Comparison of ENCODE assay signal across 19 cellular contexts in genomic region chr7:43752411-43752810, GRCh38. TPM values are rescaled to one million over a fixed set of nuclear protein-coding genes. Genes with fewer than 3 reads are reported as not detected.
DNase-seq lines count a peak whose midpoint lies in the region; TF ChIP-seq lines count a peak whose summit lies in the region.
"Had no signal": no experiment of that assay in that cellular context is flagged by ENCODE, and none has a peak within 500 bp of the region (broad histone marks: within the 10 kb centered on the region; RNA-seq: fewer than 3 reads in every experiment).

No MANE protein-coding gene starts in this region.

- H3K79me2 ChIP-seq in KMS-11 (ENCODE audit: insufficient read depth, low read depth): no peaks in the 10 kb centered on the region

- CTCF ChIA-PET in MCF 10A (lab: Yijun Ruan, JAX): interaction anchor here (0.6 to 0.7 kb wide), 2 partner anchors 10 to 170 kb away, joined by 3 to 4 read pairs; no protein-coding TSS in a partner anchor

- no peak for TF ChIP-seq CTCF in KMS-11 (conservative IDR thresholded peaks at IDR 0.05; ENCODE audit: low read depth, low read length)
- no peak for TF ChIP-seq CTCF in MCF 10A (IDR thresholded peaks at IDR 0.05; ENCODE audit: unreplicated experiment)
- no peak for TF ChIP-seq CTCF in transverse colon (IDR thresholded peaks at IDR 0.05)
- no peak for TF ChIP-seq CTCF in GM13977 (IDR thresholded peaks at IDR 0.05; ENCODE audit: extremely low read depth, insufficient read depth, missing control alignments)

- H3K4me3 Mint-ChIP-seq in activated CD4-positive, alpha-beta T cell treated with anti-CD3 and anti-CD28 coated beads, Interleukin-2, amount 10 ng/mL, durations not matched to agents 24 days and 14 days: no peak overlapping the region
- no peak overlapping the region for H3K4me3 Mint-ChIP-seq in dendritic cell treated with granulocyte-macrophage colony-stimulating factor and Interleukin-4, amounts not matched to agents 40 ng/mL and 50 ng/mL, for 4 days
- no peak overlapping the region for H3K4me3 Mint-ChIP-seq in MCF 10A (ENCODE audit: unreplicated experiment)
- H3K4me3 Mint-ChIP-seq: B cell; CD4-positive, alpha-beta T cell had no signal

- peak; percentile 45 for DNase-seq in activated CD4-positive, alpha-beta T cell treated with anti-CD3 and anti-CD28 coated beads, Interleukin-2, amount 10 ng/mL, durations not matched to agents 24 days and 14 days
- DNase-seq in activated CD4-positive, alpha-beta T cell treated with anti-CD3 and anti-CD28 coated beads, Interleukin-2, amount 50 U/mL, for 48 hours: no peak
- DNase-seq in MCF 10A (ENCODE audit: unreplicated experiment) (no peak), transverse colon (no peak), GM13977 (ENCODE audit: low spot score) (no peak)
- DNase-seq: CD4-positive, alpha-beta T cell; CD8-positive, alpha-beta memory T cell; DMS53; DMS79 treated with DMSO at 0.1 percent for 48 hours; GF-D8; GM23248; H7; HCEC 1CT had no signal

- no TSS peak for BruUV-seq in MCF 10A (replicated peaks; lab: Mats Ljungman, UMichigan)

- H3K9me3 Mint-ChIP-seq in activated CD4-positive, alpha-beta T cell treated with anti-CD3 and anti-CD28 coated beads, Interleukin-2, amount 10 ng/mL, durations not matched to agents 24 days and 14 days: no peaks in the 10 kb centered on the region
- no peaks in the 10 kb centered on the region for H3K9me3 Mint-ChIP-seq in dendritic cell treated with granulocyte-macrophage colony-stimulating factor and Interleukin-4, amounts not matched to agents 40 ng/mL and 50 ng/mL, for 4 days
- no peaks in the 10 kb centered on the region for H3K9me3 Mint-ChIP-seq in MCF 10A (ENCODE audit: unreplicated experiment)
- H3K9me3 Mint-ChIP-seq: CD4-positive, alpha-beta T cell; CD8-positive, alpha-beta memory T cell had no signal

- peaks cover 28% of the 10 kb centered on the region for H3K4me1 Mint-ChIP-seq in activated CD4-positive, alpha-beta T cell treated with anti-CD3 and anti-CD28 coated beads, Interleukin-2, amount 10 ng/mL, durations not matched to agents 24 days and 14 days
- peaks cover 84% of the 10 kb centered on the region for H3K4me1 Mint-ChIP-seq in dendritic cell treated with granulocyte-macrophage colony-stimulating factor and Interleukin-4, amounts not matched to agents 40 ng/mL and 50 ng/mL, for 4 days (ENCODE audit: low read depth)
- H3K4me1 Mint-ChIP-seq in MCF 10A (ENCODE audit: insufficient read depth, unreplicated experiment): peaks cover 15% of the 10 kb centered on the region

- H3K36me3 ChIP-seq in KMS-11 (ENCODE audit: insufficient read depth) (no peaks in the 10 kb centered on the region), transverse colon (no peaks in the 10 kb centered on the region)
- H3K36me3 ChIP-seq: BLaER1 had no signal

- H3K9ac ChIP-seq in KMS-11: no peak overlapping the region
- H3K9ac ChIP-seq: BLaER1, GM23248 had no signal

- H3K9me3 ChIP-seq in transverse colon: no peaks in the 10 kb centered on the region

- intact Hi-C loops in activated CD4-positive, alpha-beta T cell treated with anti-CD3 and anti-CD28 coated beads, Interleukin-2, amount 10 ng/mL, durations not matched to agents 24 days and 14 days (cut with micrococcal nuclease): no loop called here
- intact Hi-C loops in dendritic cell treated with granulocyte-macrophage colony-stimulating factor and Interleukin-4, amounts not matched to agents 40 ng/mL and 50 ng/mL, for 4 days (cut with micrococcal nuclease): no loop called here
- intact Hi-C loops in MCF 10A (cut with micrococcal nuclease): no loop called here
- intact Hi-C loops in transverse colon (cut with DNase I; ENCODE audit: low total_unique reads): no loop called here

- H2AFZ ChIP-seq in KMS-11 (ENCODE audit: low read depth): peak overlapping the region; percentile 20; the same call in 1 of the 2 replicates
- H2AFZ ChIP-seq: GM23248 had no signal

- WGBS in transverse colon (ENCODE audit: low coverage in 1 of 2), 2 donors: 78 to 82% methylated on average over 2 to 3 of the region's 3 CpGs

- peaks cover 3% of the 10 kb centered on the region for H3K27me3 Mint-ChIP-seq in activated CD4-positive, alpha-beta T cell treated with anti-CD3 and anti-CD28 coated beads, Interleukin-2, amount 10 ng/mL, durations not matched to agents 24 days and 14 days
- peaks cover 4% of the 10 kb centered on the region for H3K27me3 Mint-ChIP-seq in dendritic cell treated with granulocyte-macrophage colony-stimulating factor and Interleukin-4, amounts not matched to agents 40 ng/mL and 50 ng/mL, for 4 days
- H3K27me3 Mint-ChIP-seq in MCF 10A (ENCODE audit: insufficient read depth, unreplicated experiment): no peaks in the 10 kb centered on the region
- H3K27me3 Mint-ChIP-seq: CD4-positive, alpha-beta T cell had no signal

- H3K4me1 ChIP-seq in KMS-11 (ENCODE audit: low read depth, poor library complexity, severe bottlenecking): peaks cover 100% of the 10 kb centered on the region
- H3K4me1 ChIP-seq in transverse colon: no peaks in the 10 kb centered on the region
- H3K4me1 ChIP-seq: BLaER1 had no signal

- H3K27me3 ChIP-seq in KMS-11 (ENCODE audit: insufficient read depth, low read depth) (no peaks in the 10 kb centered on the region), transverse colon (no peaks in the 10 kb centered on the region)

- no peak for TF ChIP-seq EP300 in transverse colon (IDR thresholded peaks at IDR 0.05; ENCODE audit: low read depth)

- H3K36me3 Mint-ChIP-seq in activated CD4-positive, alpha-beta T cell treated with anti-CD3 and anti-CD28 coated beads, Interleukin-2, amount 10 ng/mL, durations not matched to agents 24 days and 14 days (ENCODE audit: low read depth): no peaks in the 10 kb centered on the region
- no peaks in the 10 kb centered on the region for H3K36me3 Mint-ChIP-seq in dendritic cell treated with granulocyte-macrophage colony-stimulating factor and Interleukin-4, amounts not matched to agents 40 ng/mL and 50 ng/mL, for 4 days (ENCODE audit: low read depth)
- peaks cover 5% of the 10 kb centered on the region for H3K36me3 Mint-ChIP-seq in MCF 10A (ENCODE audit: insufficient read depth, unreplicated experiment)
- H3K36me3 Mint-ChIP-seq: CD8-positive, alpha-beta memory T cell had no signal

- H3K27ac Mint-ChIP-seq in activated CD4-positive, alpha-beta T cell treated with anti-CD3 and anti-CD28 coated beads, Interleukin-2, amount 10 ng/mL, durations not matched to agents 24 days and 14 days: no peak overlapping the region
- peak overlapping the region; percentile 92 for H3K27ac Mint-ChIP-seq in dendritic cell treated with granulocyte-macrophage colony-stimulating factor and Interleukin-4, amounts not matched to agents 40 ng/mL and 50 ng/mL, for 4 days
- H3K27ac Mint-ChIP-seq in MCF 10A (ENCODE audit: low read depth, unreplicated experiment): no peak overlapping the region
- H3K27ac Mint-ChIP-seq: B cell; CD4-positive, alpha-beta T cell had no signal

- in situ Hi-C loops in transverse colon (cut with MboI; ENCODE audit: low pct_ligation_motif_present in 1 of 4, low pct_unique_long_range_greater_than_20kb in 1 of 4, low sequenced_read_pairs in 3 of 4): no loop called here
- in situ Hi-C loops in GM13977 (cut with MboI; ENCODE audit: low pct_unique_long_range_greater_than_20kb, low sequenced_read_pairs, unreplicated experiment): no loop called here

- POLR2A ChIA-PET in MCF 10A (lab: Yijun Ruan, JAX): interaction anchor here (4.3 kb wide), 1 partner anchor 23 kb away, joined by 22 read pairs; the partner anchor contains the start of gene COA1

- H4K20me1 ChIP-seq in KMS-11 (ENCODE audit: insufficient read depth): no peaks in the 10 kb centered on the region
- H4K20me1 ChIP-seq: BLaER1 had no signal

- H3K4me2 ChIP-seq in KMS-11: peak overlapping the region; percentile 97; the same call in 1 of the 2 replicates
- H3K4me2 ChIP-seq: BLaER1 had no signal

- H3K27ac ChIP-seq in KMS-11: peak overlapping the region; percentile 81; the same call in 1 of the 2 replicates
- H3K27ac ChIP-seq in transverse colon: no peak overlapping the region
- H3K27ac ChIP-seq: 22Rv1, BLaER1, C4-2B, GM23248 had no signal

- H3K4me3 ChIP-seq in KMS-11 (IDR thresholded peaks at IDR 0.05; ENCODE audit: insufficient read depth, low read depth, low read length) (no peak overlapping the region), transverse colon (no peak overlapping the region)
- H3K4me3 ChIP-seq: BLaER1, GM23248 had no signal

- no peak for TF ChIP-seq POLR2A in transverse colon (IDR thresholded peaks at IDR 0.05)

RNA-seq across cellular contexts. Expression of gene BLVRA, which starts 6.1 kb away (rescaled TPM):
- total RNA-seq in activated CD4-positive, alpha-beta T cell treated with anti-CD3 and anti-CD28 coated beads, Interleukin-2, amount 10 ng/mL, durations not matched to agents 24 days and 14 days: 39.9 and 43.4 TPM in 2 replicates
- total RNA-seq in MCF 10A (2022): 41.2 and 46.0 TPM in 2 replicates
- 100 to 1,000 TPM in 1 of 4 donors, 10 to 100 TPM in 2, 1 to 10 TPM in 1; 1.5 to 119 (median 15.9) TPM for total RNA-seq in transverse colon

RNA-seq across cellular contexts. Expression of gene COA1, which starts 23.1 kb away (rescaled TPM):
- total RNA-seq in activated CD4-positive, alpha-beta T cell treated with anti-CD3 and anti-CD28 coated beads, Interleukin-2, amount 10 ng/mL, durations not matched to agents 24 days and 14 days: 79.0 and 79.3 TPM in 2 replicates
- total RNA-seq in MCF 10A (2022) (65.5 and 68.5 TPM in 2 replicates), transverse colon (10 to 100 TPM; 31.8 to 53.2 (median 39.8) TPM)
